8 cellular contexts compared by ENCODE assay signal in the genomic region with DNA sequence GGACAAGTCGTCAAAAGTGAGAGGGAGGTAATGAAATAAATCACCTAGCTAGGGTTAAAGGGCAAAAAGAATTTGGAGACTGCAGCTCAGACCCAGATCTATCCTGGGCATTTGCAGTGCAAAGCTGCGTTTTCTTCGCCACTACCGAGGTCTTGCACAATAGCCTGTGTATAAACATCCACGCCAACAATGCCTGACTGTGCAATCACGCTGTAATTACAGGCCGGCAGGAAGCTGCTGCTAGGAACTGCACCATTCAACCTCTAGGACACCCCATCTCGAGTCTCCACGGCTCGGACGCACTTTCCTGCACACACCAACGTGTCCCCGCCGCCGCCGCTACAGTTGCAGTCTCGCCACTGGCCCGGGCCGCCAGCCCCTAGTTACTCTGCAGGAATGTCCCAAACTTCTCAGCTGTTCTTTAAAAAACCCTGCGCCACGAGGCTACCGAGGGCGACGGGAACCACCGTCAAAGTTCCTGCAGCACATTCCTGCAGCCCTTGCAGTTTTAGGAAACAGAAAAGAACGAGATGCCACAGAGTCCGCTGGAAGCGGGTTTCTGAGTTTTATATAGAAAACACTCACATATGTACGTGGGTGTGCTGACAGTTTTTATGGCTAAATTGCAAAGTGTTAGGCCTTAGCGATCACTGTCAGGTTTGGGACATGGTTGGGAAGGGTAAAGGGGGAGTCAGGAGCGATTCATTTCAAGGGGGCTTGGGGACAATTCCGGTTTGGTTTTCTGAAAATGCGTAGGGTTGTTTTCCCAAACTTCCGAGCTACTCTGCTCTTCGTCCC.
DNase-seq lines count a peak whose midpoint lies in the region; ATAC-seq, FAIRE-seq and TF ChIP-seq lines count a peak whose summit lies in the region.

No MANE protein-coding gene starts in this region.

- H3K4ac ChIP-seq in IMR-90 (ENCODE audit: low read depth, low read length) = peak overlapping the region; percentile 90

- peak overlapping the region; percentile 81 for H2BK120ac ChIP-seq in IMR-90 (ENCODE audit: low read depth, low read length)

- H2BK5ac ChIP-seq in IMR-90 (ENCODE audit: low read depth, low read length, poor library complexity, severe bottlenecking) = peak overlapping the region; percentile 80

- peak overlapping the region; percentile 76 to 87 for H4K8ac ChIP-seq in IMR-90 (ENCODE audit: low read depth in 2 of 2, low read length in 2 of 2)

- no peaks in the 10 kb centered on the region for H3K36me3 ChIP-seq in IMR-90 (ENCODE audit: control insufficient read depth, insufficient read depth, low read length)

- peak; percentile 80 for FAIRE-seq in GM12891 (lab: Jason Lieb, UNC)

- H2BK20ac ChIP-seq in IMR-90 (ENCODE audit: low read depth, low read length) = peak overlapping the region; percentile 16

- peak overlapping the region; percentile 84 for H3K23ac ChIP-seq in IMR-90 (ENCODE audit: low read depth, low read length)

- DNase-seq in GM12891 (ENCODE audit: insufficient read length, low spot score) (no peak), IMR-90 (peak; percentile 96), T-helper 2 cell (peak in 4 of 5 experiments; percentile 20 to 88 (median 56)), astrocyte of the hippocampus (ENCODE audit: low read depth, low spot score) (peak; percentile 78), hippocampal formation (lab: John Stamatoyannopoulos, UW) (peak; percentile 57 to 59), renal cortical epithelial cell (ENCODE audit: low read depth) (peak; percentile 92), NCI-H2029 treated with DMSO at 0.1 percent for 48 hours (lab: John Stamatoyannopoulos, UW) (no peak)

- H3K4me1 ChIP-seq in IMR-90 (ENCODE audit: control insufficient read depth, insufficient read depth, low read length) = peaks cover 36% of the 10 kb centered on the region

- peak overlapping the region; percentile 77 for H4K5ac ChIP-seq in IMR-90 (ENCODE audit: low read depth, low read length)

- peak overlapping the region; percentile 92 for H2AFZ ChIP-seq in IMR-90 (replicated peaks; ENCODE audit: low read length, poor library complexity)

- TF ChIP-seq CTCF in IMR-90 (conservative IDR thresholded peaks at IDR 0.05; ENCODE audit: low read depth, low read length) = peak; percentile 29; the same call in 1 of the 2 replicates

- H2AK5ac ChIP-seq in IMR-90 (ENCODE audit: low read depth, low read length) = peak overlapping the region; percentile 38

- intact Hi-C loops in IMR-90 (cut with micrococcal nuclease) = loop anchor here (1.0 to 5.0 kb wide), 6 partner anchors 25 to 516 kb away; a partner anchor contains a TSS

- peaks cover 39% of the 10 kb centered on the region for H3K9me1 ChIP-seq in IMR-90 (ENCODE audit: insufficient read depth, low read length)

- H4K20me1 ChIP-seq in IMR-90 (ENCODE audit: insufficient read depth, low read length) = peaks cover 35% of the 10 kb centered on the region

- no peaks in the 10 kb centered on the region for H3K9me3 ChIP-seq in IMR-90 (ENCODE audit: control insufficient read depth, insufficient read depth, low read length)

- H4K91ac ChIP-seq in IMR-90 (ENCODE audit: insufficient read depth, low read depth, low read length) = peak overlapping the region; percentile 85

- in situ Hi-C loops in IMR-90 (cut with MboI; ENCODE audit: low sequenced_read_pairs) = no loop called here

- H3K27me3 ChIP-seq in IMR-90 (ENCODE audit: control insufficient read depth, insufficient read depth, low read length) = no peaks in the 10 kb centered on the region

- WGBS in IMR-90 (ENCODE audit: extremely low coverage in 2 of 2, insufficient read length in 1 of 2), 2 experiments = 0% methylated on average over 7 of the region's 35 CpGs; no CpG with 5 or more reads in 1 of the 2 experiments

- peak overlapping the region; percentile 79 for H3K14ac ChIP-seq in IMR-90 (replicated peaks; ENCODE audit: low read depth, low read length)

- H3K79me1 ChIP-seq in IMR-90 (ENCODE audit: low read depth in 1 of 2, low read length in 2 of 2) = peaks cover 33 to 76% of the 10 kb centered on the region in 2 experiments

- peak overlapping the region; percentile 86 for H3K4me2 ChIP-seq in IMR-90 (ENCODE audit: low read depth, low read length)

- H3K9ac ChIP-seq in IMR-90 (ENCODE audit: low read depth, low read length) = peak overlapping the region; percentile 98

- CTCF ChIA-PET in IMR-90 (lab: Yijun Ruan, JAX) = interaction anchor here (1.4 to 2.1 kb wide), 3 partner anchors 26 to 57 kb away, joined by 3 to 6 read pairs (median 5); a partner anchor contains a TSS

- H3K56ac ChIP-seq in IMR-90 (ENCODE audit: extremely low read depth, insufficient read depth, low read length) = peak overlapping the region; percentile 93

- peak overlapping the region; percentile 59 for H2BK15ac ChIP-seq in IMR-90 (ENCODE audit: low read depth, low read length)

- dilution Hi-C loops in IMR-90 (cut with HindIII; ENCODE audit: low sequenced_read_pairs, unreplicated experiment) = no loop called here

- TF ChIP-seq POLR2A in GM12891 (IDR thresholded peaks at IDR 0.05; ENCODE audit: low read depth, low read length) = no peak
- TF ChIP-seq POLR2A in IMR-90 (IDR thresholded peaks at IDR 0.05; ENCODE audit: low read depth, low read length) = peak; percentile 73

- H3K4me3 ChIP-seq in IMR-90 (ENCODE audit: insufficient read depth, low read depth, low read length) = peak overlapping the region; percentile 65

- H3K27ac ChIP-seq in IMR-90 (ENCODE audit: insufficient read depth, low read length) = peak overlapping the region; percentile 98

- H3K18ac ChIP-seq in IMR-90 (ENCODE audit: low read depth, low read length) = peak overlapping the region; percentile 92

- POLR2A ChIA-PET in IMR-90 (lab: Charles Lee; ENCODE audit: unreplicated experiment) = interaction anchor here (1.0 to 1.5 kb wide), 2 partner anchors 13 to 26 kb away, joined by 3 to 7 read pairs; a partner anchor contains a TSS

- no TSS peak for BruUV-seq in IMR-90 (replicated peaks; lab: Mats Ljungman, UMichigan)

- TF ChIP-seq RAD21 in IMR-90 (IDR thresholded peaks at IDR 0.05; ENCODE audit: low read length) = 0 out of 2 replicates have a peak, but pooled peaks have one; percentile 9

- ATAC-seq in IMR-90 (ENCODE audit: low read depth) (peak; percentile 59), HG03571 (IDR thresholded peaks at IDR 0.05; ENCODE audit: unreplicated experiment) (no peak)

- peak overlapping the region; percentile 21 for H2AK9ac ChIP-seq in IMR-90 (replicated peaks; ENCODE audit: low read depth, low read length, poor library complexity)

TF ChIP-seq in GM12891, 5 proteins besides CTCF, POLR2A, EP300 and RAD21:
- TF ChIP-seq POU2F2 (IDR thresholded peaks at IDR 0.05; ENCODE audit: low read depth, low read length) = no peak; the same call in 1 of the 2 replicates
- peak; percentile 58 for TF ChIP-seq TAF1 (IDR thresholded peaks at IDR 0.05; ENCODE audit: low read depth, low read length)
TF ChIP-seq in GM12891: peak in this region for 1.

TF ChIP-seq in IMR-90, 13 proteins besides CTCF, POLR2A, EP300 and RAD21:
- TF ChIP-seq NFE2L2 (IDR thresholded peaks at IDR 0.05; ENCODE audit: low read depth, low read length) (peak; percentile 58; the same call in 1 of the 2 replicates), RFX5 (IDR thresholded peaks at IDR 0.05; ENCODE audit: low read depth, low read length) (no peak), RCOR1 (IDR thresholded peaks at IDR 0.05; ENCODE audit: insufficient replicate concordance, low read length) (peak; percentile 73), FOS (IDR thresholded peaks at IDR 0.05; ENCODE audit: low read depth, low read length) (no peak; the same call in none of the 2 replicates), MXI1 (IDR thresholded peaks at IDR 0.05; ENCODE audit: borderline replicate concordance, low read depth, low read length) (peak; percentile 73; the same call in 1 of the 2 replicates), CEBPB (IDR thresholded peaks at IDR 0.05; ENCODE audit: low read depth, low read length) (peak; percentile 100), BHLHE40 (IDR thresholded peaks at IDR 0.05; ENCODE audit: low read depth, low read length) (peak; percentile 62), MAFK (IDR thresholded peaks at IDR 0.05; ENCODE audit: low read depth, low read length) (no peak), CHD1 (IDR thresholded peaks at IDR 0.05; ENCODE audit: low read depth, low read length) (no peak), MAZ (IDR thresholded peaks at IDR 0.05; ENCODE audit: borderline replicate concordance, low read depth, low read length) (peak; percentile 36; the same call in 1 of the 2 replicates), SMC3 (IDR thresholded peaks at IDR 0.05; ENCODE audit: low read depth, low read length) (0 out of 2 replicates have a peak, but pooled peaks have one; percentile 16)
- TF ChIP-seq, protein P1, sequence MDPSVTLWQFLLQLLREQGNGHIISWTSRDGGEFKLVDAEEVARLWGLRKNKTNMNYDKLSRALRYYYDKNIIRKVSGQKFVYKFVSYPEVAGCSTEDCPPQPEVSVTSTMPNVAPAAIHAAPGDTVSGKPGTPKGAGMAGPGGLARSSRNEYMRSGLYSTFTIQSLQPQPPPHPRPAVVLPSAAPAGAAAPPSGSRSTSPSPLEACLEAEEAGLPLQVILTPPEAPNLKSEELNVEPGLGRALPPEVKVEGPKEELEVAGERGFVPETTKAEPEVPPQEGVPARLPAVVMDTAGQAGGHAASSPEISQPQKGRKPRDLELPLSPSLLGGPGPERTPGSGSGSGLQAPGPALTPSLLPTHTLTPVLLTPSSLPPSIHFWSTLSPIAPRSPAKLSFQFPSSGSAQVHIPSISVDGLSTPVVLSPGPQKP (IDR thresholded peaks at IDR 0.05; ENCODE audit: borderline replicate concordance, low read depth, low read length) = no peak
- TF ChIP-seq, protein P2, sequence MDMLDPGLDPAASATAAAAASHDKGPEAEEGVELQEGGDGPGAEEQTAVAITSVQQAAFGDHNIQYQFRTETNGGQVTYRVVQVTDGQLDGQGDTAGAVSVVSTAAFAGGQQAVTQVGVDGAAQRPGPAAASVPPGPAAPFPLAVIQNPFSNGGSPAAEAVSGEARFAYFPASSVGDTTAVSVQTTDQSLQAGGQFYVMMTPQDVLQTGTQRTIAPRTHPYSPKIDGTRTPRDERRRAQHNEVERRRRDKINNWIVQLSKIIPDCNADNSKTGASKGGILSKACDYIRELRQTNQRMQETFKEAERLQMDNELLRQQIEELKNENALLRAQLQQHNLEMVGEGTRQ (IDR thresholded peaks at IDR 0.05; ENCODE audit: low read depth, low read length) = no peak

Comparison
In these comparisons a context has a peak if more than half of its experiments do, and no peak if none do; other contexts are left out.
1. DNase-seq: peak in IMR-90 (single experiment), T-helper 2 cell (4 of 5), astrocyte of the hippocampus (single experiment), hippocampal formation (2 of 2) and renal cortical epithelial cell (single experiment); none in GM12891 (single experiment) and NCI-H2029 treated with DMSO at 0.1 percent for 48 hours (single experiment).